Comparison of ENCODE assay signal across 8 cellular contexts in genomic region chr16:11914210-11914758, GRCh38. TPM values are rescaled to one million over a fixed set of nuclear protein-coding genes. Genes with fewer than 3 reads are reported as not detected.
DNase-seq lines count a peak whose midpoint lies in the region; ATAC-seq and TF ChIP-seq lines count a peak whose summit lies in the region.

No MANE protein-coding gene starts in this region.

- DNase-seq in Caki2 (ENCODE audit: low read depth) (peak; percentile 30), OCI-LY7 (ENCODE audit: low spot score) (peak; percentile 37), endodermal cell (no peak), osteoblast (ENCODE audit: insufficient read length, low spot score, missing footprints) (no peak), C1 segment of cervical spinal cord (lab: John Stamatoyannopoulos, UW) (no peak), SW480 (ENCODE audit: low spot score) (no peak), amygdala (lab: John Stamatoyannopoulos, UW) (no peak)

- no TSS peak for BruUV-seq in OCI-LY7 (replicated peaks; lab: Mats Ljungman, UMichigan)

- no peaks in the 10 kb centered on the region for H3K9me3 Mint-ChIP-seq in endodermal cell

- H3K4me3 Mint-ChIP-seq in endodermal cell = peak overlapping the region; percentile 91

- H3K27me3 Mint-ChIP-seq in endodermal cell (ENCODE audit: insufficient read depth) = no peaks in the 10 kb centered on the region

- no peaks in the 10 kb centered on the region for H3K9me2 ChIP-seq in OCI-LY7 (ENCODE audit: insufficient read depth, low read length)

- H3K27ac Mint-ChIP-seq in endodermal cell = peak overlapping the region; percentile 94

- H3K79me2 ChIP-seq in OCI-LY7 (ENCODE audit: insufficient read depth, low read depth, low read length) (peaks cover 63% of the 10 kb centered on the region), osteoblast (ENCODE audit: insufficient read depth, low read length) (peaks cover 61% of the 10 kb centered on the region)

- no peak for TF ChIP-seq CTCF in OCI-LY7 (conservative IDR thresholded peaks at IDR 0.05; ENCODE audit: low read length)
- no peak for TF ChIP-seq CTCF in endodermal cell (conservative IDR thresholded peaks at IDR 0.05)
- no peak for TF ChIP-seq CTCF in osteoblast (IDR thresholded peaks at IDR 0.05; ENCODE audit: extremely low read depth, low read depth, low read length)

- H3K4me1 Mint-ChIP-seq in endodermal cell = peaks cover 37% of the 10 kb centered on the region

- H3K4me1 ChIP-seq in OCI-LY7 (ENCODE audit: insufficient read depth, low read length, poor library complexity, severe bottlenecking) (peaks cover 32% of the 10 kb centered on the region), endodermal cell (ENCODE audit: control insufficient read depth, insufficient read depth, low read length) (no peaks in the 10 kb centered on the region), osteoblast (ENCODE audit: insufficient read depth, low read length) (peaks cover 45% of the 10 kb centered on the region)

- intact Hi-C loops in OCI-LY7 (cut with micrococcal nuclease; ENCODE audit: unreplicated experiment) = no loop called here

- peak overlapping the region; percentile 26 for H3K9ac ChIP-seq in endodermal cell (ENCODE audit: extremely low read depth, low read length, poor library complexity, severe bottlenecking)

- peaks cover 39% of the 10 kb centered on the region for H4K20me1 ChIP-seq in OCI-LY7 (ENCODE audit: insufficient read depth, low read length)
- H4K20me1 ChIP-seq in osteoblast (ENCODE audit: insufficient read depth, low read length) = peaks cover 42% of the 10 kb centered on the region

- WGBS in endodermal cell (ENCODE audit: insufficient coverage in 1 of 2, insufficient read length in 1 of 2), 2 experiments = 19 to 30% methylated on average over 9 to 12 of the region's 12 CpGs

- in situ Hi-C loops in Caki2 (cut with HindIII; ENCODE audit: low pct_unique_long_range_greater_than_20kb, low sequenced_read_pairs) = loop anchor here (10.0 kb wide), 1 partner anchor 91 kb away; no protein-coding TSS in a partner anchor

- H3K4me2 ChIP-seq in OCI-LY7 (ENCODE audit: low read length) (peak overlapping the region; percentile 91), osteoblast (ENCODE audit: insufficient read depth, low read length) (peak overlapping the region; percentile 98)

- H3K27me3 ChIP-seq in endodermal cell (ENCODE audit: control insufficient read depth, insufficient read depth, low read length, poor library complexity, severe bottlenecking) (no peaks in the 10 kb centered on the region), osteoblast (ENCODE audit: insufficient read depth, low read length) (no peaks in the 10 kb centered on the region)

- peak overlapping the region; percentile 84 for H3K4me3 ChIP-seq in OCI-LY7 (ENCODE audit: low read depth, low read length, poor library complexity, severe bottlenecking)
- H3K4me3 ChIP-seq in endodermal cell (ENCODE audit: low read length) = peak overlapping the region; percentile 88
- H3K4me3 ChIP-seq in osteoblast (ENCODE audit: insufficient read depth, low read length) = peak overlapping the region; percentile 93

- H3K36me3 Mint-ChIP-seq in endodermal cell (ENCODE audit: low read depth) = peaks cover 2% of the 10 kb centered on the region

- peaks cover 52% of the 10 kb centered on the region for H3K36me3 ChIP-seq in OCI-LY7 (ENCODE audit: insufficient read depth, low read length)
- H3K36me3 ChIP-seq in endodermal cell (ENCODE audit: control insufficient read depth, insufficient read depth, low read length) = peaks cover 1% of the 10 kb centered on the region
- H3K36me3 ChIP-seq in osteoblast (ENCODE audit: insufficient read depth, low read length) = no peaks in the 10 kb centered on the region

- CTCF ChIA-PET in OCI-LY7 (lab: Charles Lee; ENCODE audit: unreplicated experiment) = no interaction called here

- ATAC-seq in HG03280 (IDR thresholded peaks at IDR 0.05; ENCODE audit: unreplicated experiment) = no peak

- H2AFZ ChIP-seq in OCI-LY7 (ENCODE audit: low read length) (no peak overlapping the region; the same call in 1 of the 2 replicates), osteoblast (ENCODE audit: low read length) (peak overlapping the region; percentile 93)

- H3K27ac ChIP-seq in OCI-LY7 (ENCODE audit: low read depth, low read length, poor library complexity, severe bottlenecking) (peak overlapping the region; percentile 54), endodermal cell (ENCODE audit: low read depth, low read length) (no peak overlapping the region), osteoblast (ENCODE audit: low read depth, low read length) (peak overlapping the region; percentile 77)

- POLR2A ChIA-PET in OCI-LY7 (lab: Charles Lee) = interaction anchor here (0.6 kb wide), 3 partner anchors 30 to 55 kb away, joined by 3 to 5 read pairs (median 4); no protein-coding TSS in a partner anchor

- H3K9me3 ChIP-seq in OCI-LY7 (ENCODE audit: low read length) (peaks cover 6% of the 10 kb centered on the region; the same call in 1 of the 2 replicates), endodermal cell (ENCODE audit: control insufficient read depth, low read length) (no peaks in the 10 kb centered on the region), osteoblast (ENCODE audit: low read depth, low read length) (no peaks in the 10 kb centered on the region)

RNA-seq across cellular contexts. Expression of gene GSPT1, which starts 1.5 kb away (rescaled TPM):
- total RNA-seq in Caki2 (2014; rRNA removed; shearing (Covaris generic); ENCODE audit: low replicate concordance) = 19.2 and 35.4 TPM in 2 replicates
- total RNA-seq in OCI-LY7 (2014; rRNA removed; shearing (Covaris generic)) = 54.3 and 67.2 TPM in 2 replicates
- 144 and 146 TPM in 2 replicates for total RNA-seq in OCI-LY7 (2022)
- total RNA-seq in endodermal cell = 100 to 1,000 TPM; 110 to 115 TPM
- 94.4 TPM for polyA plus RNA-seq in endodermal cell (2013, experiment 1 of 2)
- polyA plus RNA-seq in endodermal cell (2013, experiment 2 of 2) = 97.2 TPM
- 109 and 113 TPM in 2 replicates for total RNA-seq in osteoblast

RNA-seq across cellular contexts. Expression of gene NPIPB2, which starts 27.6 kb away (rescaled TPM):
- total RNA-seq in Caki2 (2014; rRNA removed; shearing (Covaris generic); ENCODE audit: low replicate concordance) = 9.5 and 17.1 TPM in 2 replicates
- 5.7 and 7.5 TPM in 2 replicates for total RNA-seq in OCI-LY7 (2014; rRNA removed; shearing (Covaris generic))
- 30.3 and 35.9 TPM in 2 replicates for total RNA-seq in OCI-LY7 (2022)
- 10 to 100 TPM; 10.2 to 15.0 TPM for total RNA-seq in endodermal cell
- 3.9 TPM for polyA plus RNA-seq in endodermal cell (2013, experiment 1 of 2)
- 4.0 TPM for polyA plus RNA-seq in endodermal cell (2013, experiment 2 of 2)
- 1.8 and 4.7 TPM in 2 replicates for total RNA-seq in osteoblast

RNA-seq across cellular contexts. Expression of gene TNFRSF17, which starts 50.7 kb away (rescaled TPM):
- not detected in 2 replicates for total RNA-seq in Caki2 (2014; rRNA removed; shearing (Covaris generic); ENCODE audit: low replicate concordance)
- 53.4 and 58.2 TPM in 2 replicates for total RNA-seq in OCI-LY7 (2014; rRNA removed; shearing (Covaris generic))
- total RNA-seq in OCI-LY7 (2022) (33.6 and 38.8 TPM in 2 replicates), endodermal cell (not detected), osteoblast (not detected in 2 replicates)
- polyA plus RNA-seq in endodermal cell (2013, experiment 1 of 2) = not detected
- polyA plus RNA-seq in endodermal cell (2013, experiment 2 of 2) = not detected

Comparison
In these comparisons a context has a peak if more than half of its experiments do, and no peak if none do; other contexts are left out.
1. DNase-seq: peak in Caki2 (single experiment) and OCI-LY7 (single experiment); none in endodermal cell (single experiment), osteoblast (single experiment), C1 segment of cervical spinal cord (0 of 14), SW480 (single experiment) and amygdala (0 of 56).
2. RNA of gene TNFRSF17, which starts 50.7 kb away (total RNA-seq): 33.6 to 58.2 TPM in OCI-LY7; not detected in Caki2, not detected in endodermal cell and not detected in osteoblast; every median in the first group is over 10 times any median in the second.
3. Peak in every context shown above with its lines, with median percentiles within 50 percentile points of each other: H3K4me3 ChIP-seq.